In genomic region chr4:138053601-138054322, GRCh38 we compare ENCODE assay signal across 1 cellular context.
TF ChIP-seq lines count a peak whose summit lies in the region.

No MANE protein-coding gene starts in this region.

TF ChIP-seq in WTC11, 78 proteins besides CTCF, POLR2A, EP300 and RAD21 (continued from another document):
- TF ChIP-seq GRHL2 (CRISPR knock-in tag; IDR thresholded peaks at IDR 0.05; ENCODE audit: insufficient replicate concordance, severe bottlenecking), result no peak
